In the genomic region with DNA sequence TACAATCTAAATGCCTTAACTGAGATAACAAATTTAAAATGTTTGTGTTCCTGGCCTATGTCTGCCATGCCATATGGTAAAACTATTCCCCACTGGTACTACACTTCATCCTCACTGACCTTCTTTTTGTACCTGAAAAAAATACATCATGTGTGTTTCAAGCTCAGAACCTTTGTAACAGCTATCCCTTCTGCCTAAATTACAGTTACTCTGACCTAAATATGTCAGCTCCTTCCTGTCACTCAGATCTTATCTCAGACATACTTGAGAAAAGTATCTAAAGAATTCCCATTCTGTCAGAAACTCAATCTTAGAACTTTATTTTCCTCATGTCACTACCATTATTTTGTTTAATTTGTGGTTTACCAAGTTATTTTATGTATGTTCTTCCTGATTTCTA, we compare ENCODE assay signal across 16 cellular contexts.
"Had no signal": no experiment of that assay in that cellular context is flagged by ENCODE, and none has a peak within 500 bp of the region (broad histone marks: within the 10 kb centered on the region; RNA-seq: fewer than 3 reads in every experiment).

No MANE protein-coding gene starts in this region.

- H3K4me1 Mint-ChIP-seq: activated CD4-positive, alpha-beta memory T cell treated with anti-CD3 and anti-CD28 coated beads, Interleukin-2, amount 10 ng/mL, durations not matched to agents 7 days and 5 days; memory B cell; nephron; WTC11 had no signal

- H3K4me3 ChIP-seq: hepatocyte, prostate gland, testis, upper lobe of right lung had no signal

- DNase-seq: activated CD4-positive, alpha-beta memory T cell treated with anti-CD3 and anti-CD28 coated beads, Interleukin-2, amount 10 ng/mL, durations not matched to agents 7 days and 5 days; activated CD4-positive, alpha-beta T cell treated with anti-CD3 and anti-CD28 coated beads for 4 hours; activated T-cell treated with anti-CD3 and anti-CD28 coated beads, Interleukin-2, amount 50 U/mL, for 24 hours; amygdala; islet precursor cell; left ventricle myocardium superior; testis; upper lobe of right lung had no signal

- H3K27me3 ChIP-seq: hepatocyte, testis, upper lobe of right lung had no signal

- H3K4me1 ChIP-seq: prostate gland, testis, upper lobe of right lung had no signal

- H3K27ac Mint-ChIP-seq: activated CD4-positive, alpha-beta memory T cell treated with anti-CD3 and anti-CD28 coated beads, Interleukin-2, amount 10 ng/mL, durations not matched to agents 7 days and 5 days; activated naive CD4-positive, alpha-beta T cell treated with anti-CD3 and anti-CD28 coated beads, Interleukin-2, amount 50 U/mL, for 72 hours; activated T-cell treated with anti-CD3 and anti-CD28 coated beads, Interleukin-2, amount 50 U/mL, for 24 hours; memory B cell; stimulated activated naive CD8-positive, alpha-beta T cell treated with anti-CD3 and anti-CD28 coated beads, Interleukin-15, Interleukin-2, amounts not matched to agents 100 ng/mL and 50 ng/mL, for 24 hours; WTC11 had no signal

- H3K36me3 Mint-ChIP-seq: activated naive CD4-positive, alpha-beta T cell treated with anti-CD3 and anti-CD28 coated beads, Interleukin-2, amount 50 U/mL, for 72 hours; memory B cell; WTC11 had no signal

- H3K36me3 ChIP-seq: prostate gland, upper lobe of right lung had no signal

- H3K9me3 ChIP-seq: prostate gland, testis, upper lobe of right lung had no signal

- H3K4me3 Mint-ChIP-seq: activated CD4-positive, alpha-beta memory T cell treated with anti-CD3 and anti-CD28 coated beads, Interleukin-2, amount 10 ng/mL, durations not matched to agents 7 days and 5 days; activated T-cell treated with anti-CD3 and anti-CD28 coated beads, Interleukin-2, amount 50 U/mL, for 24 hours; memory B cell; nephron; stimulated activated naive CD8-positive, alpha-beta T cell treated with anti-CD3 and anti-CD28 coated beads, Interleukin-15, Interleukin-2, amounts not matched to agents 100 ng/mL and 50 ng/mL, for 24 hours; WTC11 had no signal

- FAIRE-seq: TTC549 had no signal

- H3K9me3 Mint-ChIP-seq: activated CD4-positive, alpha-beta memory T cell treated with anti-CD3 and anti-CD28 coated beads, Interleukin-2, amount 10 ng/mL, durations not matched to agents 7 days and 5 days; activated T-cell treated with anti-CD3 and anti-CD28 coated beads, Interleukin-2, amount 50 U/mL, for 24 hours; nephron; WTC11 had no signal

- H3K27me3 Mint-ChIP-seq: activated CD4-positive, alpha-beta memory T cell treated with anti-CD3 and anti-CD28 coated beads, Interleukin-2, amount 10 ng/mL, durations not matched to agents 7 days and 5 days; activated T-cell treated with anti-CD3 and anti-CD28 coated beads, Interleukin-2, amount 50 U/mL, for 24 hours; memory B cell; stimulated activated naive CD8-positive, alpha-beta T cell treated with anti-CD3 and anti-CD28 coated beads, Interleukin-15, Interleukin-2, amounts not matched to agents 100 ng/mL and 50 ng/mL, for 24 hours had no signal
